8 cellular contexts compared by ENCODE assay signal in genomic region chr3:40524222-40524570, GRCh38. TPM values are rescaled to one million over a fixed set of nuclear protein-coding genes. Genes with fewer than 3 reads are reported as not detected.
DNase-seq lines count a peak whose midpoint lies in the region; ATAC-seq and TF ChIP-seq lines count a peak whose summit lies in the region.

No MANE protein-coding gene starts in this region.

- TF ChIP-seq CTCF in CD14-positive monocyte (IDR thresholded peaks at IDR 0.05), result no peak
- no peak for TF ChIP-seq CTCF in WERI-Rb-1 (IDR thresholded peaks at IDR 0.05; ENCODE audit: low read depth, low read length)

- peaks cover 26 to 27% of the 10 kb centered on the region in 2 donors for H3K36me3 Mint-ChIP-seq in CD14-positive monocyte

- peak overlapping the region; percentile 91 to 97 for H3K4me3 Mint-ChIP-seq in CD14-positive monocyte

- peaks cover 0 to 3% (median 2%) of the 10 kb centered on the region in 3 donors for H3K27me3 Mint-ChIP-seq in CD14-positive monocyte (ENCODE audit: low read depth in 3 of 3)

- intact Hi-C loops in CD14-positive monocyte (cut with micrococcal nuclease), result loop anchor here in 1 of 2 donors (10.0 kb wide), 1 partner anchor 49 kb away; the partner anchor contains the start of gene ZNF619
- intact Hi-C loops in right cardiac atrium (cut with DNase I), result loop anchor here in 2 of 4 donors (10.0 kb wide), 1 partner anchor 49 kb away; the partner anchor contains the start of gene ZNF619 (in 2 of the 2)
- intact Hi-C loops in head of caudate nucleus (cut with DNase I), result loop anchor here (2.0 kb wide), 1 partner anchor 71 kb away; no protein-coding TSS in a partner anchor

- ATAC-seq in right cardiac atrium (no peak), HG02884 (IDR thresholded peaks at IDR 0.05; ENCODE audit: unreplicated experiment) (no peak)

- DNase-seq in CD14-positive monocyte (ENCODE audit: low spot score) (no peak), H7 (no peak), WERI-Rb-1 (no peak), right cardiac atrium (no peak), middle frontal gyrus (ENCODE audit: extremely low spot score, low spot score) (no peak), head of caudate nucleus (no peak)

- peaks cover 24% of the 10 kb centered on the region for H3K4me1 Mint-ChIP-seq in CD14-positive monocyte

- H3K27me3 ChIP-seq in H7 (ENCODE audit: control insufficient read depth, insufficient read depth, low read length), result no peaks in the 10 kb centered on the region
- no peaks in the 10 kb centered on the region for H3K27me3 ChIP-seq in WERI-Rb-1 (ENCODE audit: insufficient read depth, low read depth, severe bottlenecking)
- H3K27me3 ChIP-seq in right cardiac atrium (ENCODE audit: control insufficient read depth, insufficient read depth), result no peaks in the 10 kb centered on the region
- no peaks in the 10 kb centered on the region for H3K27me3 ChIP-seq in skeletal muscle tissue (ENCODE audit: control insufficient read depth in 3 of 3, insufficient read depth in 3 of 3, low read length in 3 of 3)

- peaks cover 0 to 3% (median 0%) of the 10 kb centered on the region in 7 donors for H3K9me3 Mint-ChIP-seq in CD14-positive monocyte

- peak overlapping the region; percentile 92 for H3K4me3 ChIP-seq in H7 (ENCODE audit: insufficient read depth, low read depth, low read length)
- H3K4me3 ChIP-seq in WERI-Rb-1 (ENCODE audit: low read depth, low read length), result peak overlapping the region; percentile 98
- peak overlapping the region; percentile 93 for H3K4me3 ChIP-seq in right cardiac atrium (ENCODE audit: low read length)
- H3K4me3 ChIP-seq in skeletal muscle tissue (ENCODE audit: low read length in 3 of 3), result peak overlapping the region; percentile 75 to 96 (median 85)

- H3K36me3 ChIP-seq in H7 (replicated peaks; ENCODE audit: control insufficient read depth, insufficient read depth, low read length), result peaks cover 2% of the 10 kb centered on the region
- H3K36me3 ChIP-seq in WERI-Rb-1, result peaks cover 24% of the 10 kb centered on the region
- peaks cover 13 to 20% (median 17%) of the 10 kb centered on the region in 3 donors for H3K36me3 ChIP-seq in skeletal muscle tissue (ENCODE audit: control insufficient read depth in 3 of 3, insufficient read depth in 3 of 3, low read length in 3 of 3)

- H3K27ac Mint-ChIP-seq in CD14-positive monocyte, result peak overlapping the region in 6 of 7 donors; percentile 52 to 93 (median 68)

- 27% methylated on average over 5 of the region's 5 CpGs for WGBS in right cardiac atrium

- peak overlapping the region; percentile 91 to 98 (median 97) for H3K9ac ChIP-seq in skeletal muscle tissue (ENCODE audit: low read depth in 1 of 3, low read length in 3 of 3)

- H3K9me3 ChIP-seq in WERI-Rb-1 (ENCODE audit: severe bottlenecking) (no peaks in the 10 kb centered on the region), right cardiac atrium (ENCODE audit: control insufficient read depth, low read length) (no peaks in the 10 kb centered on the region), skeletal muscle tissue (ENCODE audit: control insufficient read depth in 3 of 3, low read length in 3 of 3) (no peaks in the 10 kb centered on the region)

- H3K27ac ChIP-seq in WERI-Rb-1, result peak overlapping the region; percentile 86
- peak overlapping the region; percentile 75 for H3K27ac ChIP-seq in right cardiac atrium (ENCODE audit: low read length)
- peak overlapping the region; percentile 87 for H3K27ac ChIP-seq in skeletal muscle tissue (ENCODE audit: low read depth, low read length)

- H3K4me1 ChIP-seq in right cardiac atrium (ENCODE audit: control insufficient read depth, insufficient read depth, low read length), result peaks cover 3% of the 10 kb centered on the region
- H3K4me1 ChIP-seq in skeletal muscle tissue (ENCODE audit: control insufficient read depth in 3 of 3, insufficient read depth in 3 of 3, low read length in 3 of 3), result peaks cover 10 to 17% (median 13%) of the 10 kb centered on the region in 3 donors

RNA-seq across cellular contexts. Expression of gene ZNF621, which starts 0.6 kb away (rescaled TPM):
- polyA plus RNA-seq in CD14-positive monocyte (1 to 10 TPM; 1.1 to 2.0 TPM), right cardiac atrium (7.4 TPM)
- 6.4 and 9.4 TPM in 2 replicates for total RNA-seq in H7 (2014; rRNA removed; shearing (Covaris generic))
- total RNA-seq in right cardiac atrium (10 to 100 TPM; 10.0 to 14.0 (median 10.7) TPM), skeletal muscle tissue (8.4 TPM)

RNA-seq across cellular contexts. Expression of gene ZNF620, which starts 18.4 kb away (rescaled TPM):
- polyA plus RNA-seq in CD14-positive monocyte, result under 1 TPM; 0.27 to 0.37 TPM
- total RNA-seq in H7 (2014; rRNA removed; shearing (Covaris generic)), result 5.6 and 8.8 TPM in 2 replicates
- total RNA-seq in right cardiac atrium, result 1 to 10 TPM; 3.1 to 4.3 (median 3.3) TPM
- polyA plus RNA-seq in right cardiac atrium, result 2.1 TPM
- total RNA-seq in skeletal muscle tissue, result 2.1 TPM

RNA-seq across cellular contexts. Expression of gene ZNF619, which starts 47.3 kb away (rescaled TPM):
- polyA plus RNA-seq in CD14-positive monocyte, result 1 to 10 TPM; 1.6 to 1.8 TPM
- 2.2 and 5.3 TPM in 2 replicates for total RNA-seq in H7 (2014; rRNA removed; shearing (Covaris generic))
- total RNA-seq in right cardiac atrium, result 1 to 10 TPM; 3.9 to 6.3 (median 5.0) TPM
- polyA plus RNA-seq in right cardiac atrium, result 1.5 TPM
- 8.4 TPM for total RNA-seq in skeletal muscle tissue
